Comparison of ENCODE assay signal across 29 cellular contexts in the genomic region with DNA sequence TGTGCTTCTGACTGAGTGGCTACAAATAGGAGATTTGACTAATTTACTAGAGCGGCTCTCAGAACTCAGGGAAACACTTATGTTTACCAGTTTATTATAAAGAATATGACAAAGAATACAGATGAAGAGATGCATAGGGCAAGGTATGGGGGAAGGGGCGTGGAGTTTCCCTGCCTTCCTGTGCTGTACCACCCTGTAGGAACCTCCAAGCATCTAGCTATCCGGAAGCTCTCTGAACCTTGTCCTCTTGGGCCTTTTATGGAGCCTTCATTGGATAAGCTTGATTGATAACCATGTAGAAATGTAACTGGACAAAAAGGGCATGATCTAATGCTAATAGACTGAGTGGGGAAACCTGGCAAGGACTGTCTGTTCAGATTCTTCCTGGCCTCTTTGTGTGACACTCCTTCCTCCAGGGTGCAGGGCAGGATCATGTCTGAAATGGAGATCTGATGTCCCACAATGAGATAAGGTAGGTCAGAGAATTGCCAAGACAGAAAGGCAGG.
"Had no signal": no experiment of that assay in that cellular context is flagged by ENCODE, and none has a peak within 500 bp of the region (broad histone marks: within the 10 kb centered on the region; RNA-seq: fewer than 3 reads in every experiment).

No MANE protein-coding gene starts in this region.

- H3K36me3 ChIP-seq: adrenal gland, colonic mucosa, gastrocnemius medialis had no signal

- FAIRE-seq: endometrium, endothelial cell of umbilical vein had no signal

- ATAC-seq: activated CD4-positive, alpha-beta T cell treated with anti-CD3 and anti-CD28 coated beads for 36 hours; activated CD8-positive, alpha-beta memory T cell treated with anti-CD3 and anti-CD28 coated beads, Interleukin-2, amount 10 ng/mL, durations not matched to agents 7 days and 5 days; activated CD8-positive, alpha-beta T cell treated with anti-CD3 and anti-CD28 coated beads, Interleukin-2, amount 10 ng/mL, durations not matched to agents 7 days and 5 days; activated naive CD8-positive, alpha-beta T cell treated with anti-CD3 and anti-CD28 coated beads, Interleukin-2, amount 50 U/mL, for 24 hours; body of pancreas; esophagus mucosa; foreskin keratinocyte; gastrocnemius medialis had no signal

- H3K4me3 ChIP-seq: adrenal gland, body of pancreas, colonic mucosa, gastrocnemius medialis had no signal

- DNase-seq: activated CD4-positive, alpha-beta memory T cell treated with anti-CD3 and anti-CD28 coated beads for 36 hours; activated CD4-positive, alpha-beta T cell treated with anti-CD3 and anti-CD28 coated beads for 36 hours; activated CD4-positive, alpha-beta T cell treated with anti-CD3 and anti-CD28 coated beads, Interleukin-2, amount 10 ng/mL, durations not matched to agents 24 days and 14 days; activated CD4-positive, CD25-positive, alpha-beta regulatory T cell; activated CD4-positive, CD25-positive, alpha-beta regulatory T cell treated with anti-CD3 and anti-CD28 coated beads, Interleukin-2, amount 50 U/mL, for 72 hours; activated CD8-positive, alpha-beta memory T cell treated with anti-CD3 and anti-CD28 coated beads, Interleukin-2, amount 10 ng/mL, durations not matched to agents 7 days and 5 days; activated CD8-positive, alpha-beta memory T cell treated with anti-CD3 and anti-CD28 coated beads, Interleukin-2, amount 50 U/mL, for 4 hours; activated CD8-positive, alpha-beta T cell treated with anti-CD3 and anti-CD28 coated beads, Interleukin-2, amount 10 ng/mL, durations not matched to agents 7 days and 5 days; activated effector memory CD4-positive, alpha-beta T cell treated with anti-CD3 and anti-CD28 coated beads, Interleukin-2, amount 50 U/mL, for 16 hours; activated naive CD4-positive, alpha-beta T cell treated with anti-CD3 and anti-CD28 coated beads for 36 hours; activated naive CD8-positive, alpha-beta T cell treated with anti-CD3 and anti-CD28 coated beads for 36 hours; activated naive CD8-positive, alpha-beta T cell treated with anti-CD3 and anti-CD28 coated beads, Interleukin-2, amount 50 U/mL, for 24 hours; activated T-cell treated with anti-CD3 and anti-CD28 coated beads, Interleukin-2, amount 50 U/mL, for 1 hour; activated T-cell treated with anti-CD3 and anti-CD28 coated beads, Interleukin-2, amount 50 U/mL, for 48 hours; adrenal gland; amygdala; aorta; body of pancreas; central memory CD4-positive, alpha-beta T cell; cerebellar nuclear complex; colonic mucosa; effector CD8-positive, alpha-beta T cell; foreskin keratinocyte; gastrocnemius medialis; T-helper 2 cell had no signal

- H3K9me3 ChIP-seq: adrenal gland, body of pancreas, colonic mucosa, gastrocnemius medialis had no signal

- H3K27me3 ChIP-seq: adrenal gland, body of pancreas, colonic mucosa, gastrocnemius medialis had no signal

- H3K27ac ChIP-seq: adrenal gland, body of pancreas, colonic mucosa, epithelial cell of prostate, foreskin keratinocyte, gastrocnemius medialis had no signal

- H3K4me1 ChIP-seq: adrenal gland, body of pancreas, colonic mucosa, foreskin keratinocyte, gastrocnemius medialis had no signal
